1 cellular context compared by ENCODE assay signal in the genomic region with DNA sequence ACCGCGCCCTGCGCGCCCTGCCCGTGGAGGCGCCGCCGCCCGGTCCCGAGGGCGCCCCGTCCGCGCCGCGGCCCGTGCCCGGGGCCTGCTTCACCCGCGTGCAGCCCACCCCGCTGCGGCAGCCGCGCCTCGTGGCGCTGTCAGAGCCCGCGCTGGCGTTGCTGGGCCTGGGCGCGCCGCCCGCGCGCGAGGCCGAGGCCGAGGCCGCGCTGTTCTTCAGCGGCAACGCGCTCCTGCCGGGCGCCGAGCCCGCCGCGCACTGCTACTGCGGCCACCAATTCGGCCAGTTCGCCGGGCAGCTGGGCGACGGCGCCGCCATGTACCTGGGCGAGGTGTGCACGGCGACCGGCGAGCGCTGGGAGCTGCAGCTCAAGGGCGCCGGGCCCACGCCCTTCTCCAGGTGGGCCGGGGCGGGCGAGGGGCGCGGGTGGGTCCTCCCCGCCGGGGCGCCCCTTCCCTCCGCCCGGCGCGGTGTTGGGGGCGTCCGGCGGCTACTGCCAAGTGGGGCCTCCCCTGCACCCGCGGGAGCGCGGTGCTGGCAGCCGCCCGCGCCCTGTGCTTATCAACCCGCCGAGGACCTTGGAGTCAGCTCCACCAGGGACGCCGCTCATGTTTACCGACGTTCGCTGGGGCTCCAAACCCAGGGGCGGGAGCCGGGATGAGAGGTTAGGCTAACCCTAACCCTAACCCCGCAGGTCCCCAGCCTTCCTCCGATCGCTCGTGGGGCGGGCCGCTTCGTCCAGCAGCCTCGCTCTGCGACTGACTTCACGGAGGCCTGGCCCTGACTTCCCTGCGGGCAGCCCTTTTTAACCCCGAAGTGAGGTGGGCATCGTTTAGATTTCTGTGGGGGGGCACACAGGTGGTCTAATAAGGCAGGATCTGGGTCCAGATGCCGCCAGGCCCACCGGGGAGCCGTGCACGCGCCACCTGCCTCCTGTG.
TF ChIP-seq lines count a peak whose summit lies in the region.

No MANE protein-coding gene starts in this region.

TF ChIP-seq in K562, 482 proteins besides CTCF, POLR2A, EP300 and RAD21 (continued from another document):
- TF ChIP-seq MTA2 (IDR thresholded peaks at IDR 0.05; ENCODE audit: low read depth): no peak
- no peak for TF ChIP-seq POU5F1 (IDR thresholded peaks at IDR 0.05; ENCODE audit: borderline replicate concordance, low read depth, low read length, partially characterized antibody)
- no peak for TF ChIP-seq RFX1 (IDR thresholded peaks at IDR 0.05)
- no peak for TF ChIP-seq ZNF212 (CRISPR knock-in tag; IDR thresholded peaks at IDR 0.05)
- TF ChIP-seq CREM (IDR thresholded peaks at IDR 0.05; ENCODE audit: low read depth): no peak
- TF ChIP-seq, protein P1, sequence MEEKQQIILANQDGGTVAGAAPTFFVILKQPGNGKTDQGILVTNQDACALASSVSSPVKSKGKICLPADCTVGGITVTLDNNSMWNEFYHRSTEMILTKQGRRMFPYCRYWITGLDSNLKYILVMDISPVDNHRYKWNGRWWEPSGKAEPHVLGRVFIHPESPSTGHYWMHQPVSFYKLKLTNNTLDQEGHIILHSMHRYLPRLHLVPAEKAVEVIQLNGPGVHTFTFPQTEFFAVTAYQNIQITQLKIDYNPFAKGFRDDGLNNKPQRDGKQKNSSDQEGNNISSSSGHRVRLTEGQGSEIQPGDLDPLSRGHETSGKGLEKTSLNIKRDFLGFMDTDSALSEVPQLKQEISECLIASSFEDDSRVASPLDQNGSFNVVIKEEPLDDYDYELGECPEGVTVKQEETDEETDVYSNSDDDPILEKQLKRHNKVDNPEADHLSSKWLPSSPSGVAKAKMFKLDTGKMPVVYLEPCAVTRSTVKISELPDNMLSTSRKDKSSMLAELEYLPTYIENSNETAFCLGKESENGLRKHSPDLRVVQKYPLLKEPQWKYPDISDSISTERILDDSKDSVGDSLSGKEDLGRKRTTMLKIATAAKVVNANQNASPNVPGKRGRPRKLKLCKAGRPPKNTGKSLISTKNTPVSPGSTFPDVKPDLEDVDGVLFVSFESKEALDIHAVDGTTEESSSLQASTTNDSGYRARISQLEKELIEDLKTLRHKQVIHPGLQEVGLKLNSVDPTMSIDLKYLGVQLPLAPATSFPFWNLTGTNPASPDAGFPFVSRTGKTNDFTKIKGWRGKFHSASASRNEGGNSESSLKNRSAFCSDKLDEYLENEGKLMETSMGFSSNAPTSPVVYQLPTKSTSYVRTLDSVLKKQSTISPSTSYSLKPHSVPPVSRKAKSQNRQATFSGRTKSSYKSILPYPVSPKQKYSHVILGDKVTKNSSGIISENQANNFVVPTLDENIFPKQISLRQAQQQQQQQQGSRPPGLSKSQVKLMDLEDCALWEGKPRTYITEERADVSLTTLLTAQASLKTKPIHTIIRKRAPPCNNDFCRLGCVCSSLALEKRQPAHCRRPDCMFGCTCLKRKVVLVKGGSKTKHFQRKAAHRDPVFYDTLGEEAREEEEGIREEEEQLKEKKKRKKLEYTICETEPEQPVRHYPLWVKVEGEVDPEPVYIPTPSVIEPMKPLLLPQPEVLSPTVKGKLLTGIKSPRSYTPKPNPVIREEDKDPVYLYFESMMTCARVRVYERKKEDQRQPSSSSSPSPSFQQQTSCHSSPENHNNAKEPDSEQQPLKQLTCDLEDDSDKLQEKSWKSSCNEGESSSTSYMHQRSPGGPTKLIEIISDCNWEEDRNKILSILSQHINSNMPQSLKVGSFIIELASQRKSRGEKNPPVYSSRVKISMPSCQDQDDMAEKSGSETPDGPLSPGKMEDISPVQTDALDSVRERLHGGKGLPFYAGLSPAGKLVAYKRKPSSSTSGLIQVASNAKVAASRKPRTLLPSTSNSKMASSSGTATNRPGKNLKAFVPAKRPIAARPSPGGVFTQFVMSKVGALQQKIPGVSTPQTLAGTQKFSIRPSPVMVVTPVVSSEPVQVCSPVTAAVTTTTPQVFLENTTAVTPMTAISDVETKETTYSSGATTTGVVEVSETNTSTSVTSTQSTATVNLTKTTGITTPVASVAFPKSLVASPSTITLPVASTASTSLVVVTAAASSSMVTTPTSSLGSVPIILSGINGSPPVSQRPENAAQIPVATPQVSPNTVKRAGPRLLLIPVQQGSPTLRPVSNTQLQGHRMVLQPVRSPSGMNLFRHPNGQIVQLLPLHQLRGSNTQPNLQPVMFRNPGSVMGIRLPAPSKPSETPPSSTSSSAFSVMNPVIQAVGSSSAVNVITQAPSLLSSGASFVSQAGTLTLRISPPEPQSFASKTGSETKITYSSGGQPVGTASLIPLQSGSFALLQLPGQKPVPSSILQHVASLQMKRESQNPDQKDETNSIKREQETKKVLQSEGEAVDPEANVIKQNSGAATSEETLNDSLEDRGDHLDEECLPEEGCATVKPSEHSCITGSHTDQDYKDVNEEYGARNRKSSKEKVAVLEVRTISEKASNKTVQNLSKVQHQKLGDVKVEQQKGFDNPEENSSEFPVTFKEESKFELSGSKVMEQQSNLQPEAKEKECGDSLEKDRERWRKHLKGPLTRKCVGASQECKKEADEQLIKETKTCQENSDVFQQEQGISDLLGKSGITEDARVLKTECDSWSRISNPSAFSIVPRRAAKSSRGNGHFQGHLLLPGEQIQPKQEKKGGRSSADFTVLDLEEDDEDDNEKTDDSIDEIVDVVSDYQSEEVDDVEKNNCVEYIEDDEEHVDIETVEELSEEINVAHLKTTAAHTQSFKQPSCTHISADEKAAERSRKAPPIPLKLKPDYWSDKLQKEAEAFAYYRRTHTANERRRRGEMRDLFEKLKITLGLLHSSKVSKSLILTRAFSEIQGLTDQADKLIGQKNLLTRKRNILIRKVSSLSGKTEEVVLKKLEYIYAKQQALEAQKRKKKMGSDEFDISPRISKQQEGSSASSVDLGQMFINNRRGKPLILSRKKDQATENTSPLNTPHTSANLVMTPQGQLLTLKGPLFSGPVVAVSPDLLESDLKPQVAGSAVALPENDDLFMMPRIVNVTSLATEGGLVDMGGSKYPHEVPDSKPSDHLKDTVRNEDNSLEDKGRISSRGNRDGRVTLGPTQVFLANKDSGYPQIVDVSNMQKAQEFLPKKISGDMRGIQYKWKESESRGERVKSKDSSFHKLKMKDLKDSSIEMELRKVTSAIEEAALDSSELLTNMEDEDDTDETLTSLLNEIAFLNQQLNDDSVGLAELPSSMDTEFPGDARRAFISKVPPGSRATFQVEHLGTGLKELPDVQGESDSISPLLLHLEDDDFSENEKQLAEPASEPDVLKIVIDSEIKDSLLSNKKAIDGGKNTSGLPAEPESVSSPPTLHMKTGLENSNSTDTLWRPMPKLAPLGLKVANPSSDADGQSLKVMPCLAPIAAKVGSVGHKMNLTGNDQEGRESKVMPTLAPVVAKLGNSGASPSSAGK (IDR thresholded peaks at IDR 0.05): peak; percentile 77
- TF ChIP-seq ESRRB (CRISPR knock-in tag; IDR thresholded peaks at IDR 0.05; ENCODE audit: borderline replicate concordance): no peak
- TF ChIP-seq BHLHE40 (IDR thresholded peaks at IDR 0.05; ENCODE audit: low read length): no peak
- TF ChIP-seq ZNF586 (CRISPR knock-in tag; conservative IDR thresholded peaks at IDR 0.05): no peak
- peak; percentile 30 for TF ChIP-seq RBBP5 (IDR thresholded peaks at IDR 0.05; ENCODE audit: borderline replicate concordance, insufficient read depth, low read length, poor library complexity, severe bottlenecking)
- TF ChIP-seq SRSF7 (optimal IDR thresholded peaks at IDR 0.05; ENCODE audit: low read depth, low read length): no peak
- TF ChIP-seq, protein P2, sequence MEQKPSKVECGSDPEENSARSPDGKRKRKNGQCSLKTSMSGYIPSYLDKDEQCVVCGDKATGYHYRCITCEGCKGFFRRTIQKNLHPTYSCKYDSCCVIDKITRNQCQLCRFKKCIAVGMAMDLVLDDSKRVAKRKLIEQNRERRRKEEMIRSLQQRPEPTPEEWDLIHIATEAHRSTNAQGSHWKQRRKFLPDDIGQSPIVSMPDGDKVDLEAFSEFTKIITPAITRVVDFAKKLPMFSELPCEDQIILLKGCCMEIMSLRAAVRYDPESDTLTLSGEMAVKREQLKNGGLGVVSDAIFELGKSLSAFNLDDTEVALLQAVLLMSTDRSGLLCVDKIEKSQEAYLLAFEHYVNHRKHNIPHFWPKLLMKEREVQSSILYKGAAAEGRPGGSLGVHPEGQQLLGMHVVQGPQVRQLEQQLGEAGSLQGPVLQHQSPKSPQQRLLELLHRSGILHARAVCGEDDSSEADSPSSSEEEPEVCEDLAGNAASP (IDR thresholded peaks at IDR 0.05): no peak
- no peak for TF ChIP-seq PHF8 (IDR thresholded peaks at IDR 0.05; ENCODE audit: borderline replicate concordance, low read length)
- no peak for TF ChIP-seq ZBTB17 (CRISPR knock-in tag; IDR thresholded peaks at IDR 0.05)
